Comparison of ENCODE assay signal across 1 cellular context in genomic region chr1:21910528-21911204, GRCh38.
TF ChIP-seq lines count a peak whose summit lies in the region.

No MANE protein-coding gene starts in this region.

TF ChIP-seq in K562, 482 proteins besides CTCF, POLR2A, EP300 and RAD21 (continued from another document):
- TF ChIP-seq AFF4 (CRISPR knock-in tag; IDR thresholded peaks at IDR 0.05) (no peak), ZHX1 (conservative IDR thresholded peaks at IDR 0.05; ENCODE audit: low read length) (no peak), NFIX (CRISPR knock-in tag; IDR thresholded peaks at IDR 0.05; ENCODE audit: low read depth) (no peak), ZFP36 (IDR thresholded peaks at IDR 0.05; ENCODE audit: low read depth, low read length, partially characterized antibody) (peak; percentile 93), TBL1XR1 (IDR thresholded peaks at IDR 0.05; ENCODE audit: low read length in 2 of 2) (peak; percentile 12 to 49; a peak in 1 of 4 replicates), ZKSCAN8 (CRISPR knock-in tag; IDR thresholded peaks at IDR 0.05) (peak; percentile 64; the same call in 1 of the 2 replicates), SMARCC2 (IDR thresholded peaks at IDR 0.05; ENCODE audit: low read depth) (no peak), RBBP5 (IDR thresholded peaks at IDR 0.05; ENCODE audit: borderline replicate concordance, insufficient read depth, low read length, poor library complexity, severe bottlenecking) (peak; percentile 26), ADNP (tag; IDR thresholded peaks at IDR 0.05) (peak; percentile 81), BCOR (IDR thresholded peaks at IDR 0.05) (peak; percentile 97)
